8 cellular contexts compared by ENCODE assay signal in the genomic region with DNA sequence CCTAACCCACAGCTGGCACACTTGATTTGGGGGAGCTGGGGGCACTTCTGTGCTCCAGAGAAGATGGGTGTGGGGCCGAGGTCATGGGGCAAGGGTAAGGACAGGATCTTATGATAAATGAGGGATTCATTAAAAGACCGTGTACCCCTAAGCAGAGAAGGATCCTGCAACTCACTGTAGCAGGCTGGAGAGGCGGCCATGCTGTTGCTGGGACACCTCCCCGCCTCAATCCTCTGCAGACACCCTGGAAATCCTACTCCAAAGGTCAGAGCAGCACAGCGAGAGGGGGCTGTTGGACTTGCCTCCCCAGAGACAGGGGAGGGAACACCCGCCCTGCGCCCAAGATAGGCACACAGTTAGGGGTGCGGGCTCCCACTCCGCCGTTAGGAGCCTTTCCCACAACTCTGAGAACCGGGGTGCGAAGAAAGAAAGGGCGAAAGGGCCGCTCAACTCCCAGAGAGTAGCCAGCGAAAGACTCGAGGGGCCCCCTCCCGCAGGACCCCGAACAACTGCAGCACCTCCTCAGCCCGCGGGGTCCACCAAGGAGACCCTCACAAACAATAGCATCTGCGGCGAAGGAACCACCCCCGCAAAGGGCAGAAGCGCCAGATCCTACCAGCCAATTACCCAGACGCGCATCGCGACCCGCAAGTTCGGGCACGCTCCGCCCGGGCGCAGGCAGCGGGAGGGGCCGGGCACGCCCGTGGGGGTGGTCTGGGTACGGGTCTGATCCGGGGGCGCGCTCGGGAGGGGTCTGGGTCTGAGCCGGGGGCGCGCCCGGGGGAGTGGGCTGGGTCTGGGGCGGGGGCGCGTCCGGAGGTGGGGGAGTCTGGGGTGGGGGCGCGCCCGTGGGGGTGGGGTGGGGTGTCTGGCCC. TPM values are rescaled to one million over a fixed set of nuclear protein-coding genes. Genes with fewer than 3 reads are reported as not detected.
DNase-seq lines count a peak whose midpoint lies in the region; ATAC-seq and TF ChIP-seq lines count a peak whose summit lies in the region.

No MANE protein-coding gene starts in this region.

- no peaks in the 10 kb centered on the region for H3K36me3 Mint-ChIP-seq in T-helper 1 cell treated with Interleukin-12 subunit alpha and Interleukin-12 subunit beta and Interleukin-4 antibody, amounts not matched to agents 30 μg/mL and 1 μg/mL, for 36 hours (ENCODE audit: low read depth)
- H3K36me3 Mint-ChIP-seq in activated CD4-positive, alpha-beta memory T cell treated with anti-CD3 and anti-CD28 coated beads, Interleukin-2, amount 10 ng/mL, durations not matched to agents 7 days and 5 days (ENCODE audit: low read depth), result no peaks in the 10 kb centered on the region

- no peaks in the 10 kb centered on the region for H3K4me1 Mint-ChIP-seq in T-helper 1 cell treated with Interleukin-12 subunit alpha and Interleukin-12 subunit beta and Interleukin-4 antibody, amounts not matched to agents 30 μg/mL and 1 μg/mL, for 36 hours (ENCODE audit: low read depth)
- peaks cover 3% of the 10 kb centered on the region for H3K4me1 Mint-ChIP-seq in activated CD4-positive, alpha-beta memory T cell treated with anti-CD3 and anti-CD28 coated beads, Interleukin-2, amount 10 ng/mL, durations not matched to agents 7 days and 5 days
- H3K4me1 Mint-ChIP-seq in stimulated activated naive CD8-positive, alpha-beta T cell treated with anti-CD3 and anti-CD28 coated beads, Interleukin-15, amount 100 ng/mL, for 72 hours, result peaks cover 5% of the 10 kb centered on the region

- POLR2A ChIA-PET in activated CD4-positive, alpha-beta memory T cell treated with anti-CD3 and anti-CD28 coated beads, Interleukin-2, amount 10 ng/mL, durations not matched to agents 7 days and 5 days (lab: Charles Lee), result no interaction called here

- CTCF ChIA-PET in activated CD4-positive, alpha-beta memory T cell treated with anti-CD3 and anti-CD28 coated beads, Interleukin-2, amount 10 ng/mL, durations not matched to agents 7 days and 5 days (lab: Charles Lee), result no interaction called here

- H3K9ac ChIP-seq in iPS-15b (ENCODE audit: low read depth, low read length), result peak overlapping the region; percentile 29

- H3K4me3 ChIP-seq in iPS-15b (ENCODE audit: low read depth, low read length) (peak overlapping the region; percentile 61), mucosa of descending colon (no peak overlapping the region)

- H3K27ac Mint-ChIP-seq in T-helper 1 cell treated with Interleukin-12 subunit alpha and Interleukin-12 subunit beta and Interleukin-4 antibody, amounts not matched to agents 30 μg/mL and 1 μg/mL, for 36 hours, result no peak overlapping the region
- no peak overlapping the region for H3K27ac Mint-ChIP-seq in activated CD4-positive, alpha-beta memory T cell treated with anti-CD3 and anti-CD28 coated beads, Interleukin-2, amount 10 ng/mL, durations not matched to agents 7 days and 5 days
- H3K27ac Mint-ChIP-seq in stimulated activated naive CD8-positive, alpha-beta T cell treated with anti-CD3 and anti-CD28 coated beads, Interleukin-15, amount 100 ng/mL, for 72 hours, result no peak overlapping the region

- H3K36me3 ChIP-seq in iPS-15b (ENCODE audit: control insufficient read depth, insufficient read depth, low read length) (no peaks in the 10 kb centered on the region), mucosa of descending colon (ENCODE audit: low read depth) (no peaks in the 10 kb centered on the region)

- H3K4me1 ChIP-seq in iPS-15b (ENCODE audit: control insufficient read depth, insufficient read depth, low read length), result no peaks in the 10 kb centered on the region
- H3K4me1 ChIP-seq in mucosa of descending colon (ENCODE audit: low read depth), result peaks cover 6% of the 10 kb centered on the region

- peak overlapping the region; percentile 56 for H3K4me3 Mint-ChIP-seq in T-helper 1 cell treated with Interleukin-12 subunit alpha and Interleukin-12 subunit beta and Interleukin-4 antibody, amounts not matched to agents 30 μg/mL and 1 μg/mL, for 36 hours
- peak overlapping the region; percentile 47 for H3K4me3 Mint-ChIP-seq in activated CD4-positive, alpha-beta memory T cell treated with anti-CD3 and anti-CD28 coated beads, Interleukin-2, amount 10 ng/mL, durations not matched to agents 7 days and 5 days
- H3K4me3 Mint-ChIP-seq in stimulated activated naive CD8-positive, alpha-beta T cell treated with anti-CD3 and anti-CD28 coated beads, Interleukin-15, amount 100 ng/mL, for 72 hours, result peak overlapping the region; percentile 51 to 65

- peak; percentile 26 for ATAC-seq in stimulated activated naive CD8-positive, alpha-beta T cell treated with anti-CD3 and anti-CD28 coated beads, Interleukin-15, amount 100 ng/mL, for 72 hours
- no peak for ATAC-seq in mucosa of descending colon
- ATAC-seq in HG03571 (IDR thresholded peaks at IDR 0.05; ENCODE audit: unreplicated experiment), result no peak
- no peak for ATAC-seq in GM18909 (IDR thresholded peaks at IDR 0.05; ENCODE audit: poor library complexity, unreplicated experiment)

- peaks cover 57% of the 10 kb centered on the region for H3K27me3 Mint-ChIP-seq in T-helper 1 cell treated with Interleukin-12 subunit alpha and Interleukin-12 subunit beta and Interleukin-4 antibody, amounts not matched to agents 30 μg/mL and 1 μg/mL, for 36 hours (ENCODE audit: low read depth)
- peaks cover 49% of the 10 kb centered on the region for H3K27me3 Mint-ChIP-seq in activated CD4-positive, alpha-beta memory T cell treated with anti-CD3 and anti-CD28 coated beads, Interleukin-2, amount 10 ng/mL, durations not matched to agents 7 days and 5 days
- H3K27me3 Mint-ChIP-seq in stimulated activated naive CD8-positive, alpha-beta T cell treated with anti-CD3 and anti-CD28 coated beads, Interleukin-15, amount 100 ng/mL, for 72 hours, result peaks cover 63% of the 10 kb centered on the region

- H3K27me3 ChIP-seq in iPS-15b (ENCODE audit: control insufficient read depth, insufficient read depth, low read length), result peaks cover 4% of the 10 kb centered on the region

- TF ChIP-seq CTCF in mucosa of descending colon (IDR thresholded peaks at IDR 0.05), result no peak

- DNase-seq in T-helper 1 cell (no peak), mucosa of descending colon (no peak)
- DNase-seq in activated CD4-positive, alpha-beta memory T cell treated with anti-CD3 and anti-CD28 coated beads, Interleukin-2, amount 10 ng/mL, durations not matched to agents 7 days and 5 days, result no peak
- no peak for DNase-seq in stimulated activated naive CD8-positive, alpha-beta T cell treated with anti-CD3 and anti-CD28 coated beads, Interleukin-15, amount 100 ng/mL, for 72 hours

- H3K9me3 ChIP-seq in iPS-15b (ENCODE audit: control insufficient read depth, insufficient read depth, low read length), result no peaks in the 10 kb centered on the region
- H3K9me3 ChIP-seq in mucosa of descending colon, result no peaks in the 10 kb centered on the region

- intact Hi-C loops in mucosa of descending colon (cut with DNase I, micrococcal nuclease), result no loop called here

- H3K9me3 Mint-ChIP-seq in T-helper 1 cell treated with Interleukin-12 subunit alpha and Interleukin-12 subunit beta and Interleukin-4 antibody, amounts not matched to agents 30 μg/mL and 1 μg/mL, for 36 hours, result no peaks in the 10 kb centered on the region
- H3K9me3 Mint-ChIP-seq in activated CD4-positive, alpha-beta memory T cell treated with anti-CD3 and anti-CD28 coated beads, Interleukin-2, amount 10 ng/mL, durations not matched to agents 7 days and 5 days, result no peaks in the 10 kb centered on the region
- H3K9me3 Mint-ChIP-seq in stimulated activated naive CD8-positive, alpha-beta T cell treated with anti-CD3 and anti-CD28 coated beads, Interleukin-15, amount 100 ng/mL, for 72 hours, result no peaks in the 10 kb centered on the region

RNA-seq across cellular contexts. Expression of a gene that starts 1.3 kb away (rescaled TPM):
- total RNA-seq in activated CD4-positive, alpha-beta memory T cell treated with anti-CD3 and anti-CD28 coated beads, Interleukin-2, amount 10 ng/mL, durations not matched to agents 7 days and 5 days, result under 1 TPM; 0.20 to 0.33 TPM
- total RNA-seq in mucosa of descending colon, result 1 to 10 TPM in 2 of 3 donors, under 1 TPM in 1; 0.58 to 8.5 (median 2.0) TPM
